8 cellular contexts compared by ENCODE assay signal in the genomic region with DNA sequence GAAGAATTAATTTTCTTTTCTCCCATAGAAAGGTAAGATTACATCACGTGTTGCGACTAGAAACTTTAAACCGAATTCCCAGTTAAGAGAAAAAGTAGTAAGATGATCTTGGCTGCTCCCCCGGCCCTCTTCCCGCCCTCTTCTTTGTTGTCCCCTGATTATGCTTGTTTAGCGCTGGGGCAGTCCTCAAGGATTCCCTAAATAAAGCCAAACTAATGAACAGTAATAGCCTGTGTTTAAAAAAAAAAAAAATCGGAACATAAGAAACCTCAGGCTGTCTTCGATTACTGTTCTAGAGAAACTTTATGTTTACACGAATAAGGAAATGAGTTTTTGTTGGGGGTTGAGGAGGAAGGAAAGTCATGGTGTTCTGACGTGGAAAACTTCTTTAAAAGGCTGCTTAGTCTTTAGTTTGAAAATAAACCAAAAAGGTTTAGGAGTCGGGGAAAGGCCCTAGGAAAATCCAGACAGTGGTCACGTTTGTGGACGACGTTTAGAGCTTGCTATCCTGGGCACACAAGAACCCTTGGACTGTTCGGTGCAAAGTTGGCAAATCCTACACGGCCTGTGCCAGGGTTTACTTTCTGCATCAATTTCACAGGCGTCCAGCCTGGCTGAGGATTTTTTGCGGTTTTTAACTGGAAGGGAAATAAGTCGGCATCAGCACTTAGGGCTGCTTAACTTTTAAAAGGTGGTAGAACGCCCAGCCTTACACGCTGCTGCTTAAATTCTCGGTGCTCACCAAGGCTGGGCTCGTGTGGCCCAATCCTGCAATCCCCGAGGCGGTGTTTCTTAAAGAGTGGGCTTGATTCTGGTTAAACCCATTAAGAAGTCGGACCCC. TPM values are rescaled to one million over a fixed set of nuclear protein-coding genes. Genes with fewer than 3 reads are reported as not detected.
DNase-seq lines count a peak whose midpoint lies in the region; ATAC-seq and TF ChIP-seq lines count a peak whose summit lies in the region.

No MANE protein-coding gene starts in this region.

- H3K4me1 ChIP-seq in PC-9 (replicated peaks; ENCODE audit: insufficient read depth) = peaks cover 29% of the 10 kb centered on the region
- H3K4me1 ChIP-seq in aorta (ENCODE audit: control insufficient read depth in 1 of 2, insufficient read depth in 2 of 2, low read length in 2 of 2) = peaks cover 0 to 5% of the 10 kb centered on the region in 2 donors

- intact Hi-C loops in PC-9 (cut with micrococcal nuclease; ENCODE audit: unreplicated experiment) = loop anchor here (2.0 kb wide), 1 partner anchor 68 kb away; a partner anchor contains a TSS
- intact Hi-C loops in Right ventricle myocardium superior (cut with DNase I) = loop anchor here (2.0 kb wide), 2 partner anchors 44 to 68 kb away; a partner anchor contains a TSS
- intact Hi-C loops in aorta (cut with DNase I) = loop anchor here in 1 of 2 donors (2.0 kb wide), 1 partner anchor 68 kb away; a partner anchor contains a TSS

- no peaks in the 10 kb centered on the region for H3K27me3 Mint-ChIP-seq in activated naive CD8-positive, alpha-beta T cell
- H3K27me3 Mint-ChIP-seq in osteocyte (ENCODE audit: unreplicated experiment) = no peaks in the 10 kb centered on the region

- peak overlapping the region; percentile 72 for H3K27ac ChIP-seq in PC-9
- H3K27ac ChIP-seq in aorta (ENCODE audit: low read depth in 1 of 2, low read length in 2 of 2) = peak overlapping the region; percentile 96 to 99

- CTCF ChIA-PET in PC-9 (lab: Charles Lee) = no interaction called here

- DNase-seq in activated CD4-positive, CD25-positive, alpha-beta regulatory T cell treated with anti-CD3 and anti-CD28 coated beads, Interleukin-2, amount 50 U/mL, for 16 hours (ENCODE audit: low read depth, low spot score) = peak; percentile 9
- DNase-seq in activated CD4-positive, CD25-positive, alpha-beta regulatory T cell (lab: John Stamatoyannopoulos, UW) = no peak
- DNase-seq in PC-9 = peak; percentile 24 to 50
- DNase-seq in Right ventricle myocardium superior = peak; percentile 50
- DNase-seq in osteocyte (ENCODE audit: extremely low spot score, unreplicated experiment) = no peak
- peak in 1 of 2 donors; percentile 63 for DNase-seq in aorta

- TF ChIP-seq CTCF in PC-9 (conservative IDR thresholded peaks at IDR 0.05) (no peak), osteocyte (IDR thresholded peaks at IDR 0.05) (no peak)

- POLR2A ChIA-PET in PC-9 (lab: Charles Lee; ENCODE audit: unreplicated experiment) = no interaction called here

- H3K9me3 ChIP-seq in PC-9 (ENCODE audit: insufficient read depth, low read depth) (0 out of 2 replicates have a peak, but pooled peaks cover 2% of the 10 kb centered on the region), aorta (ENCODE audit: control insufficient read depth, low read length) (no peaks in the 10 kb centered on the region)

- H3K4me3 ChIP-seq in PC-9 = peak overlapping the region; percentile 92
- H3K4me3 ChIP-seq in aorta (ENCODE audit: low read length in 2 of 2) = peak overlapping the region; percentile 43 to 83

- 0 to 1% methylated on average over 26 of the region's 26 CpGs for WGBS in aorta, 2 donors

- peak overlapping the region; percentile 99 for H3K27ac Mint-ChIP-seq in activated naive CD8-positive, alpha-beta T cell
- H3K27ac Mint-ChIP-seq in osteocyte (ENCODE audit: unreplicated experiment) = peak overlapping the region; percentile 98

- peaks cover 2% of the 10 kb centered on the region for H3K36me3 Mint-ChIP-seq in activated naive CD8-positive, alpha-beta T cell
- no peaks in the 10 kb centered on the region for H3K36me3 Mint-ChIP-seq in osteocyte (ENCODE audit: unreplicated experiment)

- H3K27me3 ChIP-seq in PC-9 (ENCODE audit: insufficient read depth, low read depth) = no peaks in the 10 kb centered on the region
- no peaks in the 10 kb centered on the region for H3K27me3 ChIP-seq in aorta (ENCODE audit: control insufficient read depth in 1 of 2, insufficient read depth in 2 of 2, low read length in 1 of 2)

- H3K4me3 Mint-ChIP-seq in activated naive CD8-positive, alpha-beta T cell = peak overlapping the region; percentile 93
- peak overlapping the region; percentile 95 for H3K4me3 Mint-ChIP-seq in osteocyte (ENCODE audit: unreplicated experiment)

- H3K36me3 ChIP-seq in PC-9 (ENCODE audit: low read depth) (no peaks in the 10 kb centered on the region), aorta (ENCODE audit: control insufficient read depth in 1 of 2, insufficient read depth in 2 of 2, low read length in 1 of 2) (no peaks in the 10 kb centered on the region)

- H3K4me1 Mint-ChIP-seq in activated naive CD8-positive, alpha-beta T cell (ENCODE audit: low read depth) = peaks cover 50% of the 10 kb centered on the region
- H3K4me1 Mint-ChIP-seq in osteocyte (ENCODE audit: unreplicated experiment) = peaks cover 44% of the 10 kb centered on the region

- H3K79me2 ChIP-seq in PC-9 (ENCODE audit: low read depth) = peaks cover 35% of the 10 kb centered on the region

- H2AFZ ChIP-seq in PC-9 = peak overlapping the region; percentile 77

- peak overlapping the region; percentile 98 for H3K4me2 ChIP-seq in PC-9

- peaks cover 22% of the 10 kb centered on the region for H3F3A ChIP-seq in PC-9 (ENCODE audit: insufficient read depth, low read depth)

- no peaks in the 10 kb centered on the region for H3K9me2 ChIP-seq in PC-9 (ENCODE audit: insufficient read depth)

- peak; percentile 42 for ATAC-seq in Right ventricle myocardium superior (ENCODE audit: poor library complexity)
- peak; percentile 59 for ATAC-seq in aorta (ENCODE audit: low FRiP score)
- ATAC-seq in HG02840 (IDR thresholded peaks at IDR 0.05; ENCODE audit: low FRiP score, unreplicated experiment) = no peak

- no TSS peak for BruUV-seq in PC-9 (replicated peaks; lab: Mats Ljungman, UMichigan)

- H4K20me1 ChIP-seq in PC-9 (ENCODE audit: insufficient read depth) = 0 out of 2 replicates have a peak, but pooled peaks cover 12% of the 10 kb centered on the region

- H3K9me3 Mint-ChIP-seq in activated naive CD8-positive, alpha-beta T cell (ENCODE audit: low read depth) = no peaks in the 10 kb centered on the region
- no peaks in the 10 kb centered on the region for H3K9me3 Mint-ChIP-seq in osteocyte (ENCODE audit: unreplicated experiment)

RNA-seq across cellular contexts. Expression of a gene that starts 1.1 kb away (rescaled TPM):
- total RNA-seq in PC-9 (2021) (46.3 and 66.2 TPM in 2 replicates), Right ventricle myocardium superior (60.0 TPM), osteocyte (45.9 and 47.0 TPM in 2 replicates), aorta (10 to 100 TPM; 39.3 to 46.6 TPM)
- 10 to 100 TPM; 40.9 to 62.4 TPM for polyA plus RNA-seq in aorta

RNA-seq across cellular contexts. Expression of a gene that starts 43.9 kb away (rescaled TPM):
- total RNA-seq in PC-9 (2021) (83.9 and 94.5 TPM in 2 replicates), Right ventricle myocardium superior (0.54 TPM), osteocyte (4.5 and 5.5 TPM in 2 replicates), aorta (1 to 10 TPM in 1 of 2 donors, not detected in 1; 2.2 TPM)
- under 1 TPM in 1 of 2 donors, not detected in 1; 0.75 TPM for polyA plus RNA-seq in aorta

RNA-seq across cellular contexts. Expression of a gene that starts 44.4 kb away (rescaled TPM):
- total RNA-seq in PC-9 (2021) (68.6 and 71.6 TPM in 2 replicates), Right ventricle myocardium superior (12.9 TPM), osteocyte (25.1 and 30.0 TPM in 2 replicates), aorta (10 to 100 TPM; 14.5 to 20.7 TPM)
- polyA plus RNA-seq in aorta = 1 to 10 TPM; 7.7 to 9.1 TPM

Comparison
In these comparisons a context has a peak if more than half of its experiments do, and no peak if none do; other contexts are left out.
1. DNase-seq: peak in activated CD4-positive, CD25-positive, alpha-beta regulatory T cell treated with anti-CD3 and anti-CD28 coated beads, Interleukin-2, amount 50 U/mL, for 16 hours (single experiment), PC-9 (2 of 2) and Right ventricle myocardium superior (single experiment); none in activated CD4-positive, CD25-positive, alpha-beta regulatory T cell (0 of 4) and osteocyte (single experiment).
2. RNA of a gene that starts 43.9 kb away (total RNA-seq): 83.9 to 94.5 TPM in PC-9; 4.5 to 5.5 TPM in osteocyte, 2.2 TPM in aorta and 0.54 TPM in Right ventricle myocardium superior (single experiment); every median in the first group is over 10 times any median in the second.